In the genomic region with DNA sequence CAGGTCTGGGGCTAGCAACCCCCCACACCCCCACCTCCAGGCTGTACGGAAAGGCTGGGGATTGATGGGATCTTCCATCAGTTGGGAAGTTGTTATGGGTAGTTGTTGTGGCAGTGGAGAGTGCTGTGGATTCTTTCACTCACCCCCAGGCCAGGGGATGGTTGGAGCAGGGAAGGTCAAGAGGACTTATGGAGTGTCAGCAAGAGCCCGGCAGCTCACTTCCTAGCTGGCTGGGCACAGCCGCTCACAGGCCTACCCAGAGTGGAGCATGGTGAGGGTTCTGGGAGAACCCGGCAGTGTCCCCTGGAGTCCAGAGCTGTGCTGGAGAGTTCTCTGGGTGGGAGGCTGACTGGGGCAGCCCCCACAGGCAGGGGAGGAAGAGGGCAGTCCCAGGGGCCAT, we compare ENCODE assay signal across 21 cellular contexts. TPM values are rescaled to one million over a fixed set of nuclear protein-coding genes. Genes with fewer than 3 reads are reported as not detected.
DNase-seq lines count a peak whose midpoint lies in the region; ATAC-seq and TF ChIP-seq lines count a peak whose summit lies in the region.
"Had no signal": no experiment of that assay in that cellular context is flagged by ENCODE, and none has a peak within 500 bp of the region (broad histone marks: within the 10 kb centered on the region; RNA-seq: fewer than 3 reads in every experiment).

No MANE protein-coding gene starts in this region.

- H3K4ac ChIP-seq in neuronal stem cell (ENCODE audit: low read length), result no peak overlapping the region

- peak overlapping the region; percentile 6 for H3K18ac ChIP-seq in neuronal stem cell (ENCODE audit: low read length)

- H3K79me2 ChIP-seq in Karpas-422 (ENCODE audit: low read length), result peaks cover 86% of the 10 kb centered on the region
- no peaks in the 10 kb centered on the region for H3K79me2 ChIP-seq in SK-N-SH (ENCODE audit: insufficient read depth)

- H3K9ac ChIP-seq in BLaER1 (peak overlapping the region; percentile 25; the same call in 1 of the 2 replicates), Karpas-422 (ENCODE audit: low read length) (0 out of 2 replicates have a peak overlapping the region, but pooled peaks have one; percentile 31), neuronal stem cell (ENCODE audit: low read depth, low read length, poor library complexity) (no peak overlapping the region), SK-N-SH (no peak overlapping the region)

- no CpG with 5 or more reads among the region's 4 CpGs for WGBS in neuronal stem cell (ENCODE audit: extremely low coverage in 2 of 2, insufficient read length in 2 of 2, insufficient replicate concordance in 1 of 2), 2 donors
- WGBS in SK-N-SH (ENCODE audit: low lambda C conversion rate), result 85% methylated on average over 4 of the region's 4 CpGs

- no peak overlapping the region for H3K14ac ChIP-seq in neuronal stem cell (ENCODE audit: low read length)

- peak overlapping the region; percentile 42 for H3K27ac ChIP-seq in BLaER1
- peak overlapping the region; percentile 93 for H3K27ac ChIP-seq in Karpas-422 (ENCODE audit: low read length)
- no peak overlapping the region for H3K27ac ChIP-seq in neuronal stem cell (replicated peaks; ENCODE audit: low read length)
- no peak overlapping the region for H3K27ac ChIP-seq in SK-N-SH (ENCODE audit: low read depth in 2 of 2, low read length in 1 of 2)

- H4K91ac ChIP-seq in neuronal stem cell (ENCODE audit: low read depth, low read length, poor library complexity), result no peak overlapping the region

- H3K23ac ChIP-seq in neuronal stem cell (ENCODE audit: low read depth, low read length, poor library complexity), result no peak overlapping the region

- CTCF ChIA-PET in WTC11 (lab: Charles Lee) (no interaction called here), SK-N-SH (lab: Yijun Ruan, JAX) (interaction anchor here (1.8 kb wide), 1 partner anchor 87 kb away, joined by 5 read pairs; no protein-coding TSS in a partner anchor)

- H4K20me1 ChIP-seq in BLaER1 (no peaks in the 10 kb centered on the region), Karpas-422 (ENCODE audit: insufficient read depth, low read depth, low read length) (peaks cover 23% of the 10 kb centered on the region), SK-N-SH (ENCODE audit: insufficient read depth) (no peaks in the 10 kb centered on the region)

- peak overlapping the region; percentile 21 for H2BK120ac ChIP-seq in neuronal stem cell (ENCODE audit: low read depth, low read length)

- H3F3A ChIP-seq in SK-N-SH (replicated peaks; ENCODE audit: insufficient read depth), result no peaks in the 10 kb centered on the region

- peaks cover 12% of the 10 kb centered on the region for H3K4me1 Mint-ChIP-seq in WTC11

- H3K4me3 ChIP-seq in BLaER1, result no peak overlapping the region
- H3K4me3 ChIP-seq in Karpas-422 (ENCODE audit: low read length), result no peak overlapping the region
- H3K4me3 ChIP-seq in neuronal stem cell (ENCODE audit: low read length in 2 of 2), result no peak overlapping the region
- H3K4me3 ChIP-seq in SK-N-SH (ENCODE audit: low read depth in 2 of 2, low read length in 1 of 2), result no peak overlapping the region
- H3K4me3 ChIP-seq: GM12878 had no signal

- no peak overlapping the region for H2AK5ac ChIP-seq in neuronal stem cell (ENCODE audit: low read depth, low read length)

- ATAC-seq in WTC11 (no peak), GM19328 (IDR thresholded peaks at IDR 0.05; ENCODE audit: unreplicated experiment) (no peak)
- no peak for ATAC-seq in activated CD4-positive, CD25-positive, alpha-beta regulatory T cell treated with anti-CD3 and anti-CD28 coated beads, Interleukin-2, amount 50 U/mL, for 24 hours
- ATAC-seq: GM12878 had no signal

- H2BK15ac ChIP-seq in neuronal stem cell (ENCODE audit: low read length), result no peak overlapping the region

- no peak overlapping the region for H3K4me3 Mint-ChIP-seq in WTC11
- H3K4me3 Mint-ChIP-seq: H9 had no signal

- H3K9me2 ChIP-seq in Karpas-422 (replicated peaks; ENCODE audit: insufficient read depth, low read length) (no peaks in the 10 kb centered on the region), SK-N-SH (no peaks in the 10 kb centered on the region)

- no peak for TF ChIP-seq RAD21 in SK-N-SH (IDR thresholded peaks at IDR 0.05; ENCODE audit: low read length)

- no peak for TF ChIP-seq CTCF in WTC11 (IDR thresholded peaks at IDR 0.05)
- TF ChIP-seq CTCF in SK-N-SH (IDR thresholded peaks at IDR 0.05), result no peak

- H3K27me3 Mint-ChIP-seq in WTC11 (ENCODE audit: low read depth), result peaks cover 3% of the 10 kb centered on the region; the same call in 1 of the 2 replicates
- H3K27me3 Mint-ChIP-seq: CD4-positive, CD25-positive, alpha-beta regulatory T cell; IgD-negative memory B cell had no signal

- DNase-seq in Karpas-422 (no peak), WTC11 (ENCODE audit: low spot score) (no peak), neuronal stem cell (ENCODE audit: low spot score) (no peak), SK-N-SH (no peak)
- DNase-seq: 8988T; C1 segment of cervical spinal cord; CD4-positive, CD25-positive, alpha-beta regulatory T cell; CD8-positive, alpha-beta memory T cell; COR-L47; DMS 273 treated with DMSO at 0.1 percent for 48 hours; DMS53; DND-41; EL; H9; KBM-7 had no signal

- H3K27ac Mint-ChIP-seq in WTC11, result peak overlapping the region; percentile 75; the same call in 1 of the 2 replicates
- H3K27ac Mint-ChIP-seq: CD4-positive, CD25-positive, alpha-beta regulatory T cell; IgD-negative memory B cell had no signal

- H3K4me2 ChIP-seq in BLaER1 (peak overlapping the region; percentile 63), Karpas-422 (ENCODE audit: low read depth, low read length, poor library complexity, severe bottlenecking) (peak overlapping the region; percentile 12), neuronal stem cell (ENCODE audit: insufficient read depth, low read length, poor library complexity, severe bottlenecking) (no peak overlapping the region), SK-N-SH (no peak overlapping the region)

- H3K27me3 ChIP-seq in BLaER1, result no peaks in the 10 kb centered on the region
- H3K27me3 ChIP-seq in Karpas-422 (ENCODE audit: low read length), result no peaks in the 10 kb centered on the region
- H3K27me3 ChIP-seq in neuronal stem cell (ENCODE audit: control insufficient read depth in 3 of 3, insufficient read depth in 3 of 3, low read depth in 1 of 3, low read length in 3 of 3), result no peaks in the 10 kb centered on the region
- no peaks in the 10 kb centered on the region for H3K27me3 ChIP-seq in SK-N-SH (ENCODE audit: insufficient read depth)

- no peaks in the 10 kb centered on the region; the same call in 1 of the 2 replicates for H3K36me3 ChIP-seq in BLaER1
- peaks cover 12% of the 10 kb centered on the region; the same call in 1 of the 2 replicates for H3K36me3 ChIP-seq in Karpas-422 (ENCODE audit: insufficient read depth, low read length)
- H3K36me3 ChIP-seq in neuronal stem cell (replicated peaks in 1 of 2; ENCODE audit: control insufficient read depth in 2 of 2, insufficient read depth in 2 of 2, low read length in 2 of 2), result peaks cover 3 to 21% of the 10 kb centered on the region in 2 donors
- no peaks in the 10 kb centered on the region for H3K36me3 ChIP-seq in SK-N-SH (replicated peaks in 1 of 2; ENCODE audit: control insufficient read depth in 1 of 2, insufficient read depth in 2 of 2, low read length in 1 of 2)

- H3K4me1 ChIP-seq in BLaER1 (peaks cover 47% of the 10 kb centered on the region), Karpas-422 (ENCODE audit: low read length) (peaks cover 85% of the 10 kb centered on the region), neuronal stem cell (ENCODE audit: control insufficient read depth in 2 of 2, insufficient read depth in 1 of 2, low read depth in 1 of 2, low read length in 2 of 2) (peaks cover 0 to 11% of the 10 kb centered on the region in 2 donors), SK-N-SH (ENCODE audit: control insufficient read depth in 1 of 2, insufficient read depth in 2 of 2, low read depth in 1 of 2, low read length in 1 of 2) (peaks cover 0 to 14% of the 10 kb centered on the region in 2 experiments; a peak in 1 of 4 replicates)

- H2BK12ac ChIP-seq in neuronal stem cell (ENCODE audit: low read length), result no peak overlapping the region

- POLR2A ChIA-PET in WTC11 (lab: Charles Lee), result no interaction called here
- POLR2A ChIA-PET in SK-N-SH (lab: Yijun Ruan, JAX), result no interaction called here

- H4K8ac ChIP-seq in neuronal stem cell (ENCODE audit: low read depth, low read length), result no peak overlapping the region

- no peaks in the 10 kb centered on the region for H3K79me1 ChIP-seq in neuronal stem cell (ENCODE audit: low read depth, low read length)

- no peak for TF ChIP-seq EP300 in SK-N-SH (IDR thresholded peaks at IDR 0.05; ENCODE audit: borderline replicate concordance in 1 of 2, low read depth in 1 of 2, low read length in 1 of 2)

- H3K9me3 ChIP-seq in BLaER1 (no peaks in the 10 kb centered on the region), Karpas-422 (ENCODE audit: low read length) (no peaks in the 10 kb centered on the region), neuronal stem cell (replicated peaks in 1 of 2; ENCODE audit: control insufficient read depth in 2 of 2, insufficient read depth in 1 of 2, low read depth in 1 of 2, low read length in 2 of 2) (no peaks in the 10 kb centered on the region), SK-N-SH (no peaks in the 10 kb centered on the region)

- H3K36me3 Mint-ChIP-seq in WTC11, result no peaks in the 10 kb centered on the region
- H3K36me3 Mint-ChIP-seq: CD4-positive, CD25-positive, alpha-beta regulatory T cell had no signal

- no peak overlapping the region for H2AFZ ChIP-seq in Karpas-422 (ENCODE audit: low read length)
- H2AFZ ChIP-seq in neuronal stem cell (ENCODE audit: low read length), result no peak overlapping the region
- no peak overlapping the region for H2AFZ ChIP-seq in SK-N-SH (ENCODE audit: low read depth)

- H2BK5ac ChIP-seq in neuronal stem cell (ENCODE audit: low read length), result peak overlapping the region; percentile 16

- no peaks in the 10 kb centered on the region for H3K9me3 Mint-ChIP-seq in WTC11
- H3K9me3 Mint-ChIP-seq: CD4-positive, CD25-positive, alpha-beta regulatory T cell; CD8-positive, alpha-beta memory T cell; H9; IgD-negative memory B cell had no signal

TF ChIP-seq in WTC11, 78 proteins besides CTCF, POLR2A, EP300 and RAD21:
- no peak for TF ChIP-seq NR2C2 (CRISPR knock-in tag; IDR thresholded peaks at IDR 0.05)
TF ChIP-seq in WTC11: peak in this region for 0.

RNA-seq across cellular contexts. Expression of gene KCNK12, which starts 45.6 kb away (rescaled TPM):
- total RNA-seq in Karpas-422 (2014; rRNA removed; shearing (Covaris generic); ENCODE audit: low replicate concordance), result 64.5 and 107 TPM in 2 replicates
- 8.4 to 11.1 TPM (median 9.2 TPM) in 3 replicates for total RNA-seq in WTC11 (2021)
- 7.9 TPM for polyA plus RNA-seq in neuronal stem cell (2013, experiment 1 of 2)
- polyA plus RNA-seq in neuronal stem cell (2013, experiment 2 of 2), result 7.8 TPM
- 0.02 TPM in 1 of 2 replicates, not detected in the other for polyA plus RNA-seq in SK-N-SH (2012; rRNA removed)
- 0.01 TPM in 1 of 2 replicates, not detected in the other for polyA plus RNA-seq in SK-N-SH (2012; cell fraction: cytosol; rRNA removed)
- polyA plus RNA-seq in SK-N-SH (2012; cell fraction: nucleus; rRNA removed), result 0.01 TPM in 1 of 2 replicates, not detected in the other
- total RNA-seq: A673 had no signal

Comparison
In these comparisons a context has a peak if more than half of its experiments do, and no peak if none do; other contexts are left out.
1. H3K27ac ChIP-seq: peak in BLaER1 (single experiment) and Karpas-422 (single experiment); none in neuronal stem cell (single experiment) and SK-N-SH (0 of 2).
2. H3K4me2 ChIP-seq: peak in BLaER1 (single experiment) and Karpas-422 (single experiment); none in neuronal stem cell (single experiment) and SK-N-SH (single experiment).
3. H3K9ac ChIP-seq: peak in BLaER1 (single experiment) and Karpas-422 (single experiment); none in neuronal stem cell (single experiment) and SK-N-SH (single experiment).